Comparison of ENCODE assay signal across 29 cellular contexts in genomic region chr13:58893396-58893795, GRCh38.
"Had no signal": no experiment of that assay in that cellular context is flagged by ENCODE, and none has a peak within 500 bp of the region (broad histone marks: within the 10 kb centered on the region; RNA-seq: fewer than 3 reads in every experiment).

No MANE protein-coding gene starts in this region.

- FAIRE-seq: endothelial cell of umbilical vein, islet of Langerhans, small intestine had no signal

- H3K4me3 Mint-ChIP-seq: dendritic cell treated with granulocyte-macrophage colony-stimulating factor and Interleukin-4, amounts not matched to agents 40 ng/mL and 50 ng/mL, for 4 days; naive thymus-derived CD8-positive, alpha-beta T cell; nephron progenitor cell; stimulated activated effector memory CD8-positive, alpha-beta T cell treated with anti-CD3 and anti-CD28 coated beads, Interleukin-12 subunit alpha, Interleukin-12 subunit beta, amount 100 ng/mL, for 72 hours had no signal

- H3K27ac ChIP-seq: colonic mucosa, esophagus muscularis mucosa, foreskin keratinocyte, gastroesophageal sphincter, heart left ventricle, hepatocyte, lower lobe of right lung, ovary, psoas muscle, right lobe of liver, stomach, thyroid gland, vagina had no signal

- H3K4me3 ChIP-seq: colonic mucosa, esophagus muscularis mucosa, gastroesophageal sphincter, heart left ventricle, hepatocyte, lower lobe of right lung, ovary, psoas muscle, right lobe of liver, stomach, thyroid gland, vagina had no signal

- H3K36me3 Mint-ChIP-seq: naive thymus-derived CD8-positive, alpha-beta T cell; stimulated activated effector memory CD8-positive, alpha-beta T cell treated with anti-CD3 and anti-CD28 coated beads, Interleukin-12 subunit alpha, Interleukin-12 subunit beta, amount 100 ng/mL, for 72 hours had no signal

- H3K79me2 ChIP-seq: hepatocyte had no signal

- H2AFZ ChIP-seq: hepatocyte had no signal

- H3K9me3 ChIP-seq: colonic mucosa, esophagus muscularis mucosa, gastroesophageal sphincter, lower lobe of right lung, ovary, psoas muscle, right lobe of liver, thyroid gland, vagina had no signal

- H3K4me1 Mint-ChIP-seq: naive thymus-derived CD8-positive, alpha-beta T cell; stimulated activated effector memory CD8-positive, alpha-beta T cell treated with anti-CD3 and anti-CD28 coated beads, Interleukin-12 subunit alpha, Interleukin-12 subunit beta, amount 100 ng/mL, for 72 hours had no signal

- H3K4me2 ChIP-seq: hepatocyte had no signal

- H3K36me3 ChIP-seq: colonic mucosa, esophagus muscularis mucosa, gastroesophageal sphincter, heart left ventricle, lower lobe of right lung, ovary, right lobe of liver, stomach, thyroid gland, vagina had no signal

- H3K27me3 ChIP-seq: colonic mucosa, esophagus muscularis mucosa, foreskin keratinocyte, gastroesophageal sphincter, heart left ventricle, hepatocyte, ovary, right lobe of liver, stomach, thyroid gland, vagina had no signal

- H3K27me3 Mint-ChIP-seq: dendritic cell treated with granulocyte-macrophage colony-stimulating factor and Interleukin-4, amounts not matched to agents 40 ng/mL and 50 ng/mL, for 4 days; naive thymus-derived CD8-positive, alpha-beta T cell had no signal

- H3K4me1 ChIP-seq: colonic mucosa, esophagus muscularis mucosa, foreskin keratinocyte, gastroesophageal sphincter, heart left ventricle, lower lobe of right lung, psoas muscle, right lobe of liver, stomach, thyroid gland, vagina had no signal

- DNase-seq: colonic mucosa; effector memory CD4-positive, alpha-beta T cell; foreskin keratinocyte; heart left ventricle; kidney glomerular epithelial cell; left ventricle myocardium superior; lower lobe of right lung; naive thymus-derived CD8-positive, alpha-beta T cell; nephron progenitor cell; occipital lobe; ovary; posterior cingulate gyrus; psoas muscle; right lobe of liver; small intestine; stimulated activated CD4-positive, alpha-beta T cell treated with anti-CD3 and anti-CD28 coated beads, Interleukin-2, amount 100 ng/mL, for 24 hours; stimulated activated CD4-positive, alpha-beta T cell treated with anti-CD3 and anti-CD28 coated beads, Interleukin-4, amount 100 ng/mL, for 24 hours; stimulated activated naive CD4-positive, alpha-beta T cell treated with Interleukin-2 at 50 U/mL for 16 hours; stomach; thyroid gland; trophoblast cell had no signal

- H3K9me3 Mint-ChIP-seq: dendritic cell treated with granulocyte-macrophage colony-stimulating factor and Interleukin-4, amounts not matched to agents 40 ng/mL and 50 ng/mL, for 4 days; nephron progenitor cell had no signal

- H3K27ac Mint-ChIP-seq: dendritic cell treated with granulocyte-macrophage colony-stimulating factor and Interleukin-4, amounts not matched to agents 40 ng/mL and 50 ng/mL, for 4 days; naive thymus-derived CD8-positive, alpha-beta T cell; nephron progenitor cell; stimulated activated effector memory CD8-positive, alpha-beta T cell treated with anti-CD3 and anti-CD28 coated beads, Interleukin-12 subunit alpha, Interleukin-12 subunit beta, amount 100 ng/mL, for 72 hours had no signal
